2 cellular contexts compared by ENCODE assay signal in the genomic region with DNA sequence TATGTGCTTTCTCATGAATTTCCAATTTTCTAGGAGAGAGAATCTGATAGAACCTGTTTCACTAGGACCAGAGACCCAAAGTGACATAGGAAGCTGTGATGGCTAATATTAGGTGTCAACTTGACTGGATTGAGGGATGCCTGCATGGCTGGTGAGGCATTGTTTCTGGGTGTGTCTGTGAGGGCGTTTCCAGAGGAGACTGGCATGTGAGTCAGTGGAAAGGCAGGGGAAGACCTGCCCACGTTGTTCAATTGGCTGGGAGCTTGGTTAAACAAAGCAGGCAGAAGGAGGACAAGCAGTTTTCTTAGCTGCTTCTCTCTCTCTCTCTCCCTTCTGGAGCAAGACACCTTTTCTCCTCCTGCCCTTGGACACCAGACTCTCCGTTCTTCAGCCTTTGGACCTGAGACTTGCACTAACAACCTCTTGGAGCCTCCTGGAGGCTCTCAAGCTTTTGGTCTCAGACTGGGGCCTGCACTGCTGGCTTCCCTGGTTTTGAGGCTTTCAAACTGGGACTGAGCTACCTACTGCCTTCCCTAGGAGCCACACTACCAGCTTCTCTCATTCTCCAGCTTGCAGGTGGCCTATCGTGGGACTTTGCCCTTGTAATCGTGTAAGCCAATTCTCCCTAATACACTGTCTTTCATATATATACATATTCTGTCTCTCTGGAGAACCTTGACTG.
TF ChIP-seq lines count a peak whose summit lies in the region.

No MANE protein-coding gene starts in this region.

TF ChIP-seq in H1, 55 proteins besides CTCF, POLR2A, EP300 and RAD21 (continues in another document):
- TF ChIP-seq POU5F1 (IDR thresholded peaks at IDR 0.05; ENCODE audit: low read depth, low read length) (no peak), TBP (IDR thresholded peaks at IDR 0.05; ENCODE audit: low read depth, low read length) (no peak), PHF8 (conservative IDR thresholded peaks at IDR 0.05; ENCODE audit: low read depth, low read length) (no peak), TAF7 (optimal IDR thresholded peaks at IDR 0.05; ENCODE audit: borderline replicate concordance, low read depth, low read length) (no peak), BACH1 (IDR thresholded peaks at IDR 0.05; ENCODE audit: low read length) (no peak), ASH2L (IDR thresholded peaks at IDR 0.05; ENCODE audit: low read length) (no peak), GABPA (IDR thresholded peaks at IDR 0.05; ENCODE audit: borderline replicate concordance, insufficient read depth, low read length) (no peak), JUN (IDR thresholded peaks at IDR 0.05; ENCODE audit: low read depth, low read length) (no peak), HDAC2 (IDR thresholded peaks at IDR 0.05; ENCODE audit: borderline replicate concordance in 1 of 2, low read depth in 2 of 2, low read length in 2 of 2) (no peak), EGR1 (IDR thresholded peaks at IDR 0.05; ENCODE audit: borderline replicate concordance, low read depth, low read length) (no peak), JUND (IDR thresholded peaks at IDR 0.05; ENCODE audit: low read length) (no peak), ZNF274 (IDR thresholded peaks at IDR 0.05; ENCODE audit: borderline replicate concordance, extremely low read depth, low read length) (no peak)
- TF ChIP-seq, protein P1, sequence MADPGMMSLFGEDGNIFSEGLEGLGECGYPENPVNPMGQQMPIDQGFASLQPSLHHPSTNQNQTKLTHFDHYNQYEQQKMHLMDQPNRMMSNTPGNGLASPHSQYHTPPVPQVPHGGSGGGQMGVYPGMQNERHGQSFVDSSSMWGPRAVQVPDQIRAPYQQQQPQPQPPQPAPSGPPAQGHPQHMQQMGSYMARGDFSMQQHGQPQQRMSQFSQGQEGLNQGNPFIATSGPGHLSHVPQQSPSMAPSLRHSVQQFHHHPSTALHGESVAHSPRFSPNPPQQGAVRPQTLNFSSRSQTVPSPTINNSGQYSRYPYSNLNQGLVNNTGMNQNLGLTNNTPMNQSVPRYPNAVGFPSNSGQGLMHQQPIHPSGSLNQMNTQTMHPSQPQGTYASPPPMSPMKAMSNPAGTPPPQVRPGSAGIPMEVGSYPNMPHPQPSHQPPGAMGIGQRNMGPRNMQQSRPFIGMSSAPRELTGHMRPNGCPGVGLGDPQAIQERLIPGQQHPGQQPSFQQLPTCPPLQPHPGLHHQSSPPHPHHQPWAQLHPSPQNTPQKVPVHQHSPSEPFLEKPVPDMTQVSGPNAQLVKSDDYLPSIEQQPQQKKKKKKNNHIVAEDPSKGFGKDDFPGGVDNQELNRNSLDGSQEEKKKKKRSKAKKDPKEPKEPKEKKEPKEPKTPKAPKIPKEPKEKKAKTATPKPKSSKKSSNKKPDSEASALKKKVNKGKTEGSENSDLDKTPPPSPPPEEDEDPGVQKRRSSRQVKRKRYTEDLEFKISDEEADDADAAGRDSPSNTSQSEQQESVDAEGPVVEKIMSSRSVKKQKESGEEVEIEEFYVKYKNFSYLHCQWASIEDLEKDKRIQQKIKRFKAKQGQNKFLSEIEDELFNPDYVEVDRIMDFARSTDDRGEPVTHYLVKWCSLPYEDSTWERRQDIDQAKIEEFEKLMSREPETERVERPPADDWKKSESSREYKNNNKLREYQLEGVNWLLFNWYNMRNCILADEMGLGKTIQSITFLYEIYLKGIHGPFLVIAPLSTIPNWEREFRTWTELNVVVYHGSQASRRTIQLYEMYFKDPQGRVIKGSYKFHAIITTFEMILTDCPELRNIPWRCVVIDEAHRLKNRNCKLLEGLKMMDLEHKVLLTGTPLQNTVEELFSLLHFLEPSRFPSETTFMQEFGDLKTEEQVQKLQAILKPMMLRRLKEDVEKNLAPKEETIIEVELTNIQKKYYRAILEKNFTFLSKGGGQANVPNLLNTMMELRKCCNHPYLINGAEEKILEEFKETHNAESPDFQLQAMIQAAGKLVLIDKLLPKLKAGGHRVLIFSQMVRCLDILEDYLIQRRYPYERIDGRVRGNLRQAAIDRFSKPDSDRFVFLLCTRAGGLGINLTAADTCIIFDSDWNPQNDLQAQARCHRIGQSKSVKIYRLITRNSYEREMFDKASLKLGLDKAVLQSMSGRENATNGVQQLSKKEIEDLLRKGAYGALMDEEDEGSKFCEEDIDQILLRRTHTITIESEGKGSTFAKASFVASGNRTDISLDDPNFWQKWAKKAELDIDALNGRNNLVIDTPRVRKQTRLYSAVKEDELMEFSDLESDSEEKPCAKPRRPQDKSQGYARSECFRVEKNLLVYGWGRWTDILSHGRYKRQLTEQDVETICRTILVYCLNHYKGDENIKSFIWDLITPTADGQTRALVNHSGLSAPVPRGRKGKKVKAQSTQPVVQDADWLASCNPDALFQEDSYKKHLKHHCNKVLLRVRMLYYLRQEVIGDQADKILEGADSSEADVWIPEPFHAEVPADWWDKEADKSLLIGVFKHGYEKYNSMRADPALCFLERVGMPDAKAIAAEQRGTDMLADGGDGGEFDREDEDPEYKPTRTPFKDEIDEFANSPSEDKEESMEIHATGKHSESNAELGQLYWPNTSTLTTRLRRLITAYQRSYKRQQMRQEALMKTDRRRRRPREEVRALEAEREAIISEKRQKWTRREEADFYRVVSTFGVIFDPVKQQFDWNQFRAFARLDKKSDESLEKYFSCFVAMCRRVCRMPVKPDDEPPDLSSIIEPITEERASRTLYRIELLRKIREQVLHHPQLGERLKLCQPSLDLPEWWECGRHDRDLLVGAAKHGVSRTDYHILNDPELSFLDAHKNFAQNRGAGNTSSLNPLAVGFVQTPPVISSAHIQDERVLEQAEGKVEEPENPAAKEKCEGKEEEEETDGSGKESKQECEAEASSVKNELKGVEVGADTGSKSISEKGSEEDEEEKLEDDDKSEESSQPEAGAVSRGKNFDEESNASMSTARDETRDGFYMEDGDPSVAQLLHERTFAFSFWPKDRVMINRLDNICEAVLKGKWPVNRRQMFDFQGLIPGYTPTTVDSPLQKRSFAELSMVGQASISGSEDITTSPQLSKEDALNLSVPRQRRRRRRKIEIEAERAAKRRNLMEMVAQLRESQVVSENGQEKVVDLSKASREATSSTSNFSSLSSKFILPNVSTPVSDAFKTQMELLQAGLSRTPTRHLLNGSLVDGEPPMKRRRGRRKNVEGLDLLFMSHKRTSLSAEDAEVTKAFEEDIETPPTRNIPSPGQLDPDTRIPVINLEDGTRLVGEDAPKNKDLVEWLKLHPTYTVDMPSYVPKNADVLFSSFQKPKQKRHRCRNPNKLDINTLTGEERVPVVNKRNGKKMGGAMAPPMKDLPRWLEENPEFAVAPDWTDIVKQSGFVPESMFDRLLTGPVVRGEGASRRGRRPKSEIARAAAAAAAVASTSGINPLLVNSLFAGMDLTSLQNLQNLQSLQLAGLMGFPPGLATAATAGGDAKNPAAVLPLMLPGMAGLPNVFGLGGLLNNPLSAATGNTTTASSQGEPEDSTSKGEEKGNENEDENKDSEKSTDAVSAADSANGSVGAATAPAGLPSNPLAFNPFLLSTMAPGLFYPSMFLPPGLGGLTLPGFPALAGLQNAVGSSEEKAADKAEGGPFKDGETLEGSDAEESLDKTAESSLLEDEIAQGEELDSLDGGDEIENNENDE (IDR thresholded peaks at IDR 0.05; ENCODE audit: insufficient replicate concordance, low read length): no peak
- TF ChIP-seq, protein P2, sequence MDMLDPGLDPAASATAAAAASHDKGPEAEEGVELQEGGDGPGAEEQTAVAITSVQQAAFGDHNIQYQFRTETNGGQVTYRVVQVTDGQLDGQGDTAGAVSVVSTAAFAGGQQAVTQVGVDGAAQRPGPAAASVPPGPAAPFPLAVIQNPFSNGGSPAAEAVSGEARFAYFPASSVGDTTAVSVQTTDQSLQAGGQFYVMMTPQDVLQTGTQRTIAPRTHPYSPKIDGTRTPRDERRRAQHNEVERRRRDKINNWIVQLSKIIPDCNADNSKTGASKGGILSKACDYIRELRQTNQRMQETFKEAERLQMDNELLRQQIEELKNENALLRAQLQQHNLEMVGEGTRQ (IDR thresholded peaks at IDR 0.05; ENCODE audit: low read length): no peak

TF ChIP-seq in HepG2, 621 proteins besides CTCF, POLR2A, EP300 and RAD21 (continues in another document):
- TF ChIP-seq, protein P3, sequence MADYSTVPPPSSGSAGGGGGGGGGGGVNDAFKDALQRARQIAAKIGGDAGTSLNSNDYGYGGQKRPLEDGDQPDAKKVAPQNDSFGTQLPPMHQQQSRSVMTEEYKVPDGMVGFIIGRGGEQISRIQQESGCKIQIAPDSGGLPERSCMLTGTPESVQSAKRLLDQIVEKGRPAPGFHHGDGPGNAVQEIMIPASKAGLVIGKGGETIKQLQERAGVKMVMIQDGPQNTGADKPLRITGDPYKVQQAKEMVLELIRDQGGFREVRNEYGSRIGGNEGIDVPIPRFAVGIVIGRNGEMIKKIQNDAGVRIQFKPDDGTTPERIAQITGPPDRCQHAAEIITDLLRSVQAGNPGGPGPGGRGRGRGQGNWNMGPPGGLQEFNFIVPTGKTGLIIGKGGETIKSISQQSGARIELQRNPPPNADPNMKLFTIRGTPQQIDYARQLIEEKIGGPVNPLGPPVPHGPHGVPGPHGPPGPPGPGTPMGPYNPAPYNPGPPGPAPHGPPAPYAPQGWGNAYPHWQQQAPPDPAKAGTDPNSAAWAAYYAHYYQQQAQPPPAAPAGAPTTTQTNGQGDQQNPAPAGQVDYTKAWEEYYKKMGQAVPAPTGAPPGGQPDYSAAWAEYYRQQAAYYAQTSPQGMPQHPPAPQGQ (CRISPR knock-in tag; IDR thresholded peaks at IDR 0.05; ENCODE audit: borderline replicate concordance): no peak
- no peak for TF ChIP-seq SIX4 (CRISPR knock-in tag; IDR thresholded peaks at IDR 0.05)
- TF ChIP-seq ZNF841 (CRISPR knock-in tag; IDR thresholded peaks at IDR 0.05; ENCODE audit: borderline replicate concordance): no peak
- TF ChIP-seq, protein P4, sequence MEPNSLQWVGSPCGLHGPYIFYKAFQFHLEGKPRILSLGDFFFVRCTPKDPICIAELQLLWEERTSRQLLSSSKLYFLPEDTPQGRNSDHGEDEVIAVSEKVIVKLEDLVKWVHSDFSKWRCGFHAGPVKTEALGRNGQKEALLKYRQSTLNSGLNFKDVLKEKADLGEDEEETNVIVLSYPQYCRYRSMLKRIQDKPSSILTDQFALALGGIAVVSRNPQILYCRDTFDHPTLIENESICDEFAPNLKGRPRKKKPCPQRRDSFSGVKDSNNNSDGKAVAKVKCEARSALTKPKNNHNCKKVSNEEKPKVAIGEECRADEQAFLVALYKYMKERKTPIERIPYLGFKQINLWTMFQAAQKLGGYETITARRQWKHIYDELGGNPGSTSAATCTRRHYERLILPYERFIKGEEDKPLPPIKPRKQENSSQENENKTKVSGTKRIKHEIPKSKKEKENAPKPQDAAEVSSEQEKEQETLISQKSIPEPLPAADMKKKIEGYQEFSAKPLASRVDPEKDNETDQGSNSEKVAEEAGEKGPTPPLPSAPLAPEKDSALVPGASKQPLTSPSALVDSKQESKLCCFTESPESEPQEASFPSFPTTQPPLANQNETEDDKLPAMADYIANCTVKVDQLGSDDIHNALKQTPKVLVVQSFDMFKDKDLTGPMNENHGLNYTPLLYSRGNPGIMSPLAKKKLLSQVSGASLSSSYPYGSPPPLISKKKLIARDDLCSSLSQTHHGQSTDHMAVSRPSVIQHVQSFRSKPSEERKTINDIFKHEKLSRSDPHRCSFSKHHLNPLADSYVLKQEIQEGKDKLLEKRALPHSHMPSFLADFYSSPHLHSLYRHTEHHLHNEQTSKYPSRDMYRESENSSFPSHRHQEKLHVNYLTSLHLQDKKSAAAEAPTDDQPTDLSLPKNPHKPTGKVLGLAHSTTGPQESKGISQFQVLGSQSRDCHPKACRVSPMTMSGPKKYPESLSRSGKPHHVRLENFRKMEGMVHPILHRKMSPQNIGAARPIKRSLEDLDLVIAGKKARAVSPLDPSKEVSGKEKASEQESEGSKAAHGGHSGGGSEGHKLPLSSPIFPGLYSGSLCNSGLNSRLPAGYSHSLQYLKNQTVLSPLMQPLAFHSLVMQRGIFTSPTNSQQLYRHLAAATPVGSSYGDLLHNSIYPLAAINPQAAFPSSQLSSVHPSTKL (CRISPR knock-in tag; IDR thresholded peaks at IDR 0.05): no peak
- TF ChIP-seq HNF4A (CRISPR knock-in tag; IDR thresholded peaks at IDR 0.05): no peak
- TF ChIP-seq, protein P5, sequence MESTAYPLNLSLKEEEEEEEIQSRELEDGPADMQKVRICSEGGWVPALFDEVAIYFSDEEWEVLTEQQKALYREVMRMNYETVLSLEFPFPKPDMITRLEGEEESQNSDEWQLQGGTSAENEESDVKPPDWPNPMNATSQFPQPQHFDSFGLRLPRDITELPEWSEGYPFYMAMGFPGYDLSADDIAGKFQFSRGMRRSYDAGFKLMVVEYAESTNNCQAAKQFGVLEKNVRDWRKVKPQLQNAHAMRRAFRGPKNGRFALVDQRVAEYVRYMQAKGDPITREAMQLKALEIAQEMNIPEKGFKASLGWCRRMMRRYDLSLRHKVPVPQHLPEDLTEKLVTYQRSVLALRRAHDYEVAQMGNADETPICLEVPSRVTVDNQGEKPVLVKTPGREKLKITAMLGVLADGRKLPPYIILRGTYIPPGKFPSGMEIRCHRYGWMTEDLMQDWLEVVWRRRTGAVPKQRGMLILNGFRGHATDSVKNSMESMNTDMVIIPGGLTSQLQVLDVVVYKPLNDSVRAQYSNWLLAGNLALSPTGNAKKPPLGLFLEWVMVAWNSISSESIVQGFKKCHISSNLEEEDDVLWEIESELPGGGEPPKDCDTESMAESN (CRISPR knock-in tag; conservative IDR thresholded peaks at IDR 0.05): no peak
- TF ChIP-seq, protein P6, sequence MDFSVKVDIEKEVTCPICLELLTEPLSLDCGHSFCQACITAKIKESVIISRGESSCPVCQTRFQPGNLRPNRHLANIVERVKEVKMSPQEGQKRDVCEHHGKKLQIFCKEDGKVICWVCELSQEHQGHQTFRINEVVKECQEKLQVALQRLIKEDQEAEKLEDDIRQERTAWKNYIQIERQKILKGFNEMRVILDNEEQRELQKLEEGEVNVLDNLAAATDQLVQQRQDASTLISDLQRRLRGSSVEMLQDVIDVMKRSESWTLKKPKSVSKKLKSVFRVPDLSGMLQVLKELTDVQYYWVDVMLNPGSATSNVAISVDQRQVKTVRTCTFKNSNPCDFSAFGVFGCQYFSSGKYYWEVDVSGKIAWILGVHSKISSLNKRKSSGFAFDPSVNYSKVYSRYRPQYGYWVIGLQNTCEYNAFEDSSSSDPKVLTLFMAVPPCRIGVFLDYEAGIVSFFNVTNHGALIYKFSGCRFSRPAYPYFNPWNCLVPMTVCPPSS (IDR thresholded peaks at IDR 0.05): no peak
- no peak for TF ChIP-seq ZC3H4 (CRISPR knock-in tag; IDR thresholded peaks at IDR 0.05; ENCODE audit: borderline replicate concordance)
- no peak for TF ChIP-seq TOPORS (CRISPR knock-in tag; IDR thresholded peaks at IDR 0.05)
- TF ChIP-seq ATF1 (CRISPR knock-in tag; IDR thresholded peaks at IDR 0.05): no peak
- no peak for TF ChIP-seq FIP1L1 (IDR thresholded peaks at IDR 0.05; ENCODE audit: borderline replicate concordance, insufficient read depth, low read depth, low read length)
- TF ChIP-seq, protein P7, sequence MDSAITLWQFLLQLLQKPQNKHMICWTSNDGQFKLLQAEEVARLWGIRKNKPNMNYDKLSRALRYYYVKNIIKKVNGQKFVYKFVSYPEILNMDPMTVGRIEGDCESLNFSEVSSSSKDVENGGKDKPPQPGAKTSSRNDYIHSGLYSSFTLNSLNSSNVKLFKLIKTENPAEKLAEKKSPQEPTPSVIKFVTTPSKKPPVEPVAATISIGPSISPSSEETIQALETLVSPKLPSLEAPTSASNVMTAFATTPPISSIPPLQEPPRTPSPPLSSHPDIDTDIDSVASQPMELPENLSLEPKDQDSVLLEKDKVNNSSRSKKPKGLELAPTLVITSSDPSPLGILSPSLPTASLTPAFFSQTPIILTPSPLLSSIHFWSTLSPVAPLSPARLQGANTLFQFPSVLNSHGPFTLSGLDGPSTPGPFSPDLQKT (CRISPR knock-in tag; IDR thresholded peaks at IDR 0.05; ENCODE audit: borderline replicate concordance): no peak
- no peak for TF ChIP-seq KLF9 (CRISPR knock-in tag; IDR thresholded peaks at IDR 0.05; ENCODE audit: low read depth)
- no peak for TF ChIP-seq SIX1 (CRISPR knock-in tag; IDR thresholded peaks at IDR 0.05; ENCODE audit: borderline replicate concordance)
- no peak for TF ChIP-seq GATAD1 (CRISPR knock-in tag; IDR thresholded peaks at IDR 0.05)
- no peak for TF ChIP-seq CREM (IDR thresholded peaks at IDR 0.05)
- TF ChIP-seq CREM (CRISPR knock-in tag; IDR thresholded peaks at IDR 0.05): no peak
